8 cellular contexts compared by ENCODE assay signal in the genomic region with DNA sequence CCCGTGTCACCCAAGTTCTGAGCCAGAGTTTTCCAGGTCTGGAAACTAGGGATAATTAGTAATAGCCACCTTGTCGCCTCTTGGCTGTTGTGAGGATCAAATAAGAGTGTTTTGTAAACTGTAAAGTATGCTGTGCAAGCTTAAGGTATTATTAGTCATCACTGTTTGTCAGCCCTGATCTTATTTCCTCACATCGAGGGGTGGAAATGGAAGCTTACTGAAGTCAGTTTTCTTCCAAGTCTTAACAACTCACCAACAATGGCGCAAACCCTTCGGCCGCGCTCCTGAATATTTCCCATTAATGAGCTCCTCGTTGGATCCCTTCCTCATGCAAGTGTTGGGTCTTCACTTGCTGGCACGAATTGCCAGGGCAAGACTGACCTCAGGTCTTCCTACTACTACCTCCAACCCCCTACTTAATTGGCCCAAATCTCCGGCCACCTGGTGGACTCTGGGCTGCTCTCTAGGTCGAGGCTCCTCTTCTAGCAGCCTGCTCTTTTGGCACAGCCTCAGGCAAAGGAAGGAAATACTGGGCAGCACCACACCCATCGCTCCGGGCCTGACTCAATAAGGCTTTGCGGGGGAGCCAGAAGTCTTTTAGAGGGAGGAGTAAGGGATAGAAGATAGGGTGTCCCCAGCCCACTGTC. TPM values are rescaled to one million over a fixed set of nuclear protein-coding genes. Genes with fewer than 3 reads are reported as not detected.
DNase-seq lines count a peak whose midpoint lies in the region; ATAC-seq and TF ChIP-seq lines count a peak whose summit lies in the region.

No MANE protein-coding gene starts in this region.

- H3K27ac ChIP-seq in lung (ENCODE audit: low read depth in 1 of 2, low read length in 1 of 2) = peak overlapping the region in 1 of 2 donors; percentile 87
- peak overlapping the region; percentile 87 to 92 for H3K27ac ChIP-seq in uterus

- no peaks in the 10 kb centered on the region for H3K9me3 Mint-ChIP-seq in Caco-2 (ENCODE audit: unreplicated experiment)

- H3K27ac Mint-ChIP-seq in Caco-2 (ENCODE audit: unreplicated experiment) = peak overlapping the region; percentile 99

- no peak for ATAC-seq in lung (ENCODE audit: insufficient read depth, low FRiP score)
- no peak for ATAC-seq in GM18519 (IDR thresholded peaks at IDR 0.05; ENCODE audit: low FRiP score, unreplicated experiment)
- no peak for ATAC-seq in GM18909 (IDR thresholded peaks at IDR 0.05; ENCODE audit: poor library complexity, unreplicated experiment)

- TF ChIP-seq POLR2A in uterus (IDR thresholded peaks at IDR 0.05) = no peak

- H3K36me3 Mint-ChIP-seq in Caco-2 (ENCODE audit: insufficient read depth, unreplicated experiment) = peaks cover 45% of the 10 kb centered on the region

- POLR2A ChIA-PET in Caco-2 (lab: Charles Lee) = interaction anchor here (0.6 to 2.4 kb wide), 10 partner anchors 9 to 294 kb away, joined by 3 to 50 read pairs (median 4); a partner anchor contains a TSS

- in situ Hi-C loops in astrocyte of the cerebellum (cut with HindIII; ENCODE audit: low sequenced_read_pairs) = no loop called here

- TF ChIP-seq CTCF in Caco-2 (IDR thresholded peaks at IDR 0.05; ENCODE audit: insufficient read depth in 1 of 2, low read depth in 1 of 2, low read length in 1 of 2, severe bottlenecking in 1 of 2, unreplicated experiment in 1 of 2) (no peak), astrocyte of the cerebellum (IDR thresholded peaks at IDR 0.05; ENCODE audit: low read depth, low read length, missing control alignments) (no peak), lung (IDR thresholded peaks at IDR 0.05; ENCODE audit: control extremely low read depth, extremely low read depth) (no peak), uterus (IDR thresholded peaks at IDR 0.05) (no peak)

- peak overlapping the region; percentile 89 for H3K4me3 Mint-ChIP-seq in Caco-2 (ENCODE audit: unreplicated experiment)

- H3K4me1 ChIP-seq in Caco-2 (peaks cover 8% of the 10 kb centered on the region), lung (ENCODE audit: control insufficient read depth in 2 of 2, insufficient read depth in 2 of 2, low read length in 2 of 2) (peaks cover 0 to 4% of the 10 kb centered on the region in 2 donors), uterus (peaks cover 0 to 7% of the 10 kb centered on the region in 2 donors)

- peak overlapping the region; percentile 38 for H3K4me3 ChIP-seq in Caco-2 (ENCODE audit: low read depth, low read length)
- H3K4me3 ChIP-seq in astrocyte of the cerebellum (ENCODE audit: low read depth, low read length) = peak overlapping the region; percentile 97
- peak overlapping the region; percentile 52 for H3K4me3 ChIP-seq in lung
- peak overlapping the region; percentile 12 to 22 for H3K4me3 ChIP-seq in uterus

- H3K9me3 ChIP-seq in Caco-2 (no peaks in the 10 kb centered on the region), lung (ENCODE audit: control insufficient read depth in 2 of 2, insufficient read depth in 1 of 2, low read length in 1 of 2) (no peaks in the 10 kb centered on the region), uterus (no peaks in the 10 kb centered on the region)

- intact Hi-C loops in Caco-2 (cut with micrococcal nuclease; ENCODE audit: unreplicated experiment) (loop anchor here (1.0 to 2.0 kb wide), 5 partner anchors 30 to 140 kb away; a partner anchor contains a TSS), uterus (cut with DNase I; ENCODE audit: low total_unique reads) (no loop called here)

- no peaks in the 10 kb centered on the region for H3K27me3 Mint-ChIP-seq in Caco-2 (ENCODE audit: insufficient read depth, unreplicated experiment)

- peaks cover 10% of the 10 kb centered on the region for H3K36me3 ChIP-seq in Caco-2 (ENCODE audit: control insufficient read depth, insufficient read depth, low read length)
- H3K36me3 ChIP-seq in lung (ENCODE audit: control insufficient read depth in 2 of 2, insufficient read depth in 2 of 2, low read length in 2 of 2) = peaks cover 21% of the 10 kb centered on the region in 2 donors
- H3K36me3 ChIP-seq in uterus = no peaks in the 10 kb centered on the region

- TSS peak; percentile 67 for BruUV-seq in Caco-2 (replicated peaks; lab: Mats Ljungman, UMichigan)

- DNase-seq in Caco-2 (peak in 1 of 2 experiments; percentile 47), LHCN-M2 (ENCODE audit: low read depth) (peak; percentile 38), astrocyte of the cerebellum (ENCODE audit: low read depth) (no peak), lung (ENCODE audit: low spot score) (no peak), uterus (peak; percentile 36 to 49), NCI-H1105 treated with DMSO at 0.1 percent for 48 hours (lab: John Stamatoyannopoulos, UW) (no peak)

- peaks cover 28% of the 10 kb centered on the region for H3K4me1 Mint-ChIP-seq in Caco-2 (ENCODE audit: low read depth, unreplicated experiment)

- 48 to 52% methylated on average over 14 of the region's 14 CpGs for WGBS in lung, 2 donors

- H3K27me3 ChIP-seq in Caco-2 (replicated peaks; ENCODE audit: control insufficient read depth, insufficient read depth, low read length) (no peaks in the 10 kb centered on the region), lung (ENCODE audit: control insufficient read depth, insufficient read depth) (no peaks in the 10 kb centered on the region), uterus (no peaks in the 10 kb centered on the region)

- CTCF ChIA-PET in Caco-2 (lab: Charles Lee) = interaction anchor here (0.5 to 3.8 kb wide), 31 partner anchors 8 to 1099 kb away, joined by 3 to 36 read pairs (median 6); a partner anchor contains a TSS

RNA-seq across cellular contexts. Expression of a gene that starts 0.9 kb away (rescaled TPM):
- total RNA-seq in Caco-2 (2022) = 228 and 232 TPM in 2 replicates
- 73.8 and 108 TPM in 2 replicates for total RNA-seq in LHCN-M2 (2014; rRNA removed)
- 70.8 TPM for polyA plus RNA-seq in LHCN-M2 (2012)
- 10 to 100 TPM; 29.5 to 84.1 TPM for total RNA-seq in lung
- 10 to 100 TPM; 58.9 to 79.6 TPM for polyA plus RNA-seq in lung
- total RNA-seq in uterus = 10 to 100 TPM; 23.6 to 49.1 (median 36.3) TPM

RNA-seq across cellular contexts. Expression of a gene that starts 30.7 kb away (rescaled TPM):
- total RNA-seq in Caco-2 (2022) (70.2 and 78.4 TPM in 2 replicates), LHCN-M2 (2014; rRNA removed) (32.0 and 32.7 TPM in 2 replicates), lung (10 to 100 TPM; 85.0 to 98.0 TPM), uterus (100 to 1,000 TPM in 2 of 4 donors, 10 to 100 TPM in 2; 44.3 to 147 (median 99.0) TPM)
- 22.3 TPM for polyA plus RNA-seq in LHCN-M2 (2012)
- 10 to 100 TPM; 28.7 to 44.2 TPM for polyA plus RNA-seq in lung

RNA-seq across cellular contexts. Expression of a gene that starts 55.3 kb away (rescaled TPM):
- total RNA-seq in Caco-2 (2022) (36.8 and 41.5 TPM in 2 replicates), LHCN-M2 (2014; rRNA removed) (14.8 and 15.5 TPM in 2 replicates), lung (10 to 100 TPM; 17.3 to 20.9 TPM), uterus (10 to 100 TPM in 3 of 4 donors, 1 to 10 TPM in 1; 2.6 to 40.2 (median 19.5) TPM)
- polyA plus RNA-seq in LHCN-M2 (2012) = 5.5 TPM
- 1 to 10 TPM; 8.6 to 9.6 TPM for polyA plus RNA-seq in lung

Comparison
In these comparisons a context has a peak if more than half of its experiments do, and no peak if none do; other contexts are left out.
1. DNase-seq: peak in LHCN-M2 (single experiment) and uterus (2 of 2); none in astrocyte of the cerebellum (single experiment), lung (single experiment) and NCI-H1105 treated with DMSO at 0.1 percent for 48 hours (single experiment).
2. H3K4me3 ChIP-seq: peak in every context shown above with its lines; median percentile 97 in astrocyte of the cerebellum; 52 in lung; 38 in Caco-2; 17 in uterus.